ENCODE assay signal across 8 cellular contexts in genomic region chr6:128518531-128519131, GRCh38. TPM values are rescaled to one million over a fixed set of nuclear protein-coding genes. Genes with fewer than 3 reads are reported as not detected.
DNase-seq lines count a peak whose midpoint lies in the region; ATAC-seq and TF ChIP-seq lines count a peak whose summit lies in the region.

No MANE protein-coding gene starts in this region.

- ATAC-seq in activated T-cell treated with anti-CD3 and anti-CD28 coated beads, Interleukin-2, amount 50 U/mL, for 4 hours = no peak
- ATAC-seq in body of pancreas (no peak), right lobe of liver (peak in 2 of 4 donors; percentile 8 to 10), HG03342 (IDR thresholded peaks at IDR 0.05; ENCODE audit: unreplicated experiment) (no peak), GM18519 (IDR thresholded peaks at IDR 0.05; ENCODE audit: low FRiP score, unreplicated experiment) (no peak), left colon (no peak)

- TF ChIP-seq EP300 in tibial nerve (IDR thresholded peaks at IDR 0.05) = no peak

- H3K4me1 Mint-ChIP-seq in activated T-cell treated with anti-CD3 and anti-CD28 coated beads, Interleukin-2, amount 50 U/mL, for 4 hours (ENCODE audit: low read depth) = peaks cover 17% of the 10 kb centered on the region

- no peaks in the 10 kb centered on the region for H3K36me3 Mint-ChIP-seq in activated T-cell treated with anti-CD3 and anti-CD28 coated beads, Interleukin-2, amount 50 U/mL, for 4 hours (ENCODE audit: insufficient read depth)

- H3K4me3 ChIP-seq in body of pancreas (peak overlapping the region; percentile 74 to 76), right lobe of liver (peak overlapping the region; percentile 75 to 80 (median 79)), tibial nerve (peak overlapping the region; percentile 67 to 94 (median 78))

- H3K36me3 ChIP-seq in body of pancreas (replicated peaks in 1 of 2; ENCODE audit: insufficient read depth in 1 of 2, low read depth in 2 of 2) (no peaks in the 10 kb centered on the region), right lobe of liver (no peaks in the 10 kb centered on the region), tibial nerve (no peaks in the 10 kb centered on the region)

- no peak for TF ChIP-seq POLR2A in body of pancreas (IDR thresholded peaks at IDR 0.05)
- TF ChIP-seq POLR2A in right lobe of liver (IDR thresholded peaks at IDR 0.05) = peak; percentile 0
- TF ChIP-seq POLR2A in tibial nerve (IDR thresholded peaks at IDR 0.05) = no peak

- H3K4me1 ChIP-seq in body of pancreas = peaks cover 52% of the 10 kb centered on the region
- H3K4me1 ChIP-seq in right lobe of liver = peaks cover 0 to 39% (median 11%) of the 10 kb centered on the region in 4 donors
- peaks cover 0 to 27% (median 6%) of the 10 kb centered on the region in 4 donors for H3K4me1 ChIP-seq in tibial nerve

- H3K9me3 ChIP-seq in body of pancreas (no peaks in the 10 kb centered on the region), right lobe of liver (no peaks in the 10 kb centered on the region), tibial nerve (no peaks in the 10 kb centered on the region)

- H3K27ac ChIP-seq in body of pancreas (peak overlapping the region; percentile 96 to 99 (median 98)), right lobe of liver (peak overlapping the region; percentile 97 to 98 (median 98)), tibial nerve (peak overlapping the region in 2 of 4 donors; percentile 87 to 96)

- WGBS in body of pancreas, 2 donors = 3 to 6% methylated on average over 20 of the region's 20 CpGs
- WGBS in right lobe of liver (ENCODE audit: insufficient coverage, low coverage, low lambda C conversion rate, missing lambda C conversion rate) = 3% methylated on average over 18 of the region's 20 CpGs
- WGBS in tibial nerve, 2 donors = 26% methylated on average over 20 of the region's 20 CpGs

- H3K27me3 Mint-ChIP-seq in activated T-cell treated with anti-CD3 and anti-CD28 coated beads, Interleukin-2, amount 50 U/mL, for 4 hours (ENCODE audit: low read depth) = peaks cover 71% of the 10 kb centered on the region

- H3K4me3 Mint-ChIP-seq in activated T-cell treated with anti-CD3 and anti-CD28 coated beads, Interleukin-2, amount 50 U/mL, for 4 hours = peak overlapping the region; percentile 91

- no peak for DNase-seq in activated T-cell treated with anti-CD3 and anti-CD28 coated beads, Interleukin-2, amount 50 U/mL, for 4 hours
- DNase-seq in activated T-cell treated with anti-CD3 and anti-CD28 coated beads for 4 hours (no peak), body of pancreas (no peak), right lobe of liver (no peak), tibial nerve (ENCODE audit: low spot score in 2 of 2) (no peak), left colon (no peak)

- intact Hi-C loops in body of pancreas (cut with DNase I) (no loop called here), right lobe of liver (cut with DNase I) (no loop called here), left colon (cut with DNase I, micrococcal nuclease) (loop anchor here in 1 of 2 donors (10.0 kb wide), 1 partner anchor 174 kb away; no protein-coding TSS in a partner anchor)

- TF ChIP-seq CTCF in body of pancreas (IDR thresholded peaks at IDR 0.05) (no peak), right lobe of liver (IDR thresholded peaks at IDR 0.05) (no peak), tibial nerve (IDR thresholded peaks at IDR 0.05) (no peak)

- H3K27me3 ChIP-seq in body of pancreas = no peaks in the 10 kb centered on the region
- no peaks in the 10 kb centered on the region for H3K27me3 ChIP-seq in right lobe of liver
- H3K27me3 ChIP-seq in tibial nerve = no peaks in the 10 kb centered on the region

- no peaks in the 10 kb centered on the region for H3K9me3 Mint-ChIP-seq in activated T-cell treated with anti-CD3 and anti-CD28 coated beads, Interleukin-2, amount 50 U/mL, for 4 hours

RNA-seq across cellular contexts. Expression of gene PTPRK, which starts 1.8 kb away (rescaled TPM):
- 10 to 100 TPM in 2 of 3 donors, 1 to 10 TPM in 1; 5.6 to 17.5 (median 11.6) TPM for total RNA-seq in activated T-cell treated with anti-CD3 and anti-CD28 coated beads, Interleukin-2, amount 50 U/mL, for 4 hours
- total RNA-seq in body of pancreas (100 to 1,000 TPM in 1 of 2 donors, 10 to 100 TPM in 1; 60.6 to 121 TPM), right lobe of liver (10 to 100 TPM; 27.7 to 54.5 (median 35.7) TPM), tibial nerve (10 to 100 TPM; 17.4 to 26.1 (median 21.2) TPM), left colon (100 to 1,000 TPM; 113 to 121 TPM)
